Comparison of ENCODE assay signal across 9 cellular contexts in genomic region chr5:68343421-68343826, GRCh38.
DNase-seq lines count a peak whose midpoint lies in the region; ATAC-seq and TF ChIP-seq lines count a peak whose summit lies in the region.
"Had no signal": no experiment of that assay in that cellular context is flagged by ENCODE, and none has a peak within 500 bp of the region (broad histone marks: within the 10 kb centered on the region; RNA-seq: fewer than 3 reads in every experiment).

No MANE protein-coding gene starts in this region.

- 58% methylated on average over 5 of the region's 5 CpGs for WGBS in suprapubic skin

- TF ChIP-seq EP300 in suprapubic skin (IDR thresholded peaks at IDR 0.05) = no peak

- DNase-seq in activated CD8-positive, alpha-beta memory T cell treated with anti-CD3 and anti-CD28 coated beads, Interleukin-2, amount 10 ng/mL, durations not matched to agents 7 days and 5 days = peak; percentile 51
- no peak for DNase-seq in activated CD8-positive, alpha-beta memory T cell treated with anti-CD3 and anti-CD28 coated beads for 24 hours
- peak; percentile 6 for DNase-seq in activated T-helper 1 cell treated with anti-CD3 and anti-CD28 coated beads, Interleukin-12 subunit alpha, Interleukin-12 subunit beta, Interleukin-2, Interleukin-4 antibody, amounts not matched to agents 30 ng/mL and 10 ng/mL and 1 ng/mL, durations not matched to agents 14 hours and 24 hours and 36 hours (ENCODE audit: low spot score)
- DNase-seq in hepatic stellate cell (ENCODE audit: low spot score) (peak; percentile 53), suprapubic skin (ENCODE audit: low spot score in 2 of 2) (peak in 1 of 2 donors; percentile 71), NCI-H345 treated with DMSO at 0.1 percent for 48 hours (lab: John Stamatoyannopoulos, UW; ENCODE audit: unreplicated experiment) (no peak), AML-193 (lab: John Stamatoyannopoulos, UW) (no peak)

- H3K4me3 Mint-ChIP-seq in activated CD8-positive, alpha-beta memory T cell treated with anti-CD3 and anti-CD28 coated beads, Interleukin-2, amount 10 ng/mL, durations not matched to agents 7 days and 5 days = no peak overlapping the region
- H3K4me3 Mint-ChIP-seq in activated T-helper 1 cell treated with anti-CD3 and anti-CD28 coated beads, Interleukin-12 subunit alpha, Interleukin-12 subunit beta, Interleukin-2, Interleukin-4 antibody, amounts not matched to agents 30 ng/mL and 10 ng/mL and 1 ng/mL, durations not matched to agents 14 hours and 24 hours and 36 hours = no peak overlapping the region

- intact Hi-C loops in activated T-helper 1 cell treated with anti-CD3 and anti-CD28 coated beads, Interleukin-12 subunit alpha, Interleukin-12 subunit beta, Interleukin-2, Interleukin-4 antibody, amounts not matched to agents 30 ng/mL and 10 ng/mL and 1 ng/mL, durations not matched to agents 14 hours and 24 hours and 36 hours (cut with micrococcal nuclease) = loop anchor here (1.0 to 5.0 kb wide), 7 partner anchors 26 to 91 kb away; no protein-coding TSS in a partner anchor

- TF ChIP-seq CTCF in suprapubic skin (IDR thresholded peaks at IDR 0.05) = no peak

- H3K4me1 ChIP-seq in suprapubic skin = peaks cover 19% of the 10 kb centered on the region

- H3K4me3 ChIP-seq in suprapubic skin = no peak overlapping the region

- H3K9me3 ChIP-seq in suprapubic skin = no peaks in the 10 kb centered on the region

- peaks cover 49% of the 10 kb centered on the region for H3K4me1 Mint-ChIP-seq in activated CD8-positive, alpha-beta memory T cell treated with anti-CD3 and anti-CD28 coated beads, Interleukin-2, amount 10 ng/mL, durations not matched to agents 7 days and 5 days
- peaks cover 38% of the 10 kb centered on the region for H3K4me1 Mint-ChIP-seq in activated T-helper 1 cell treated with anti-CD3 and anti-CD28 coated beads, Interleukin-12 subunit alpha, Interleukin-12 subunit beta, Interleukin-2, Interleukin-4 antibody, amounts not matched to agents 30 ng/mL and 10 ng/mL and 1 ng/mL, durations not matched to agents 14 hours and 24 hours and 36 hours (ENCODE audit: low read depth)

- peaks cover 3% of the 10 kb centered on the region for H3K27me3 Mint-ChIP-seq in activated CD8-positive, alpha-beta memory T cell treated with anti-CD3 and anti-CD28 coated beads, Interleukin-2, amount 10 ng/mL, durations not matched to agents 7 days and 5 days
- H3K27me3 Mint-ChIP-seq in activated T-helper 1 cell treated with anti-CD3 and anti-CD28 coated beads, Interleukin-12 subunit alpha, Interleukin-12 subunit beta, Interleukin-2, Interleukin-4 antibody, amounts not matched to agents 30 ng/mL and 10 ng/mL and 1 ng/mL, durations not matched to agents 14 hours and 24 hours and 36 hours (ENCODE audit: insufficient read depth) = peaks cover 7% of the 10 kb centered on the region

- H3K36me3 ChIP-seq in suprapubic skin = no peaks in the 10 kb centered on the region

- no peak for TF ChIP-seq POLR2A in suprapubic skin (IDR thresholded peaks at IDR 0.05)

- peaks cover 9% of the 10 kb centered on the region for H3K36me3 Mint-ChIP-seq in activated CD8-positive, alpha-beta memory T cell treated with anti-CD3 and anti-CD28 coated beads, Interleukin-2, amount 10 ng/mL, durations not matched to agents 7 days and 5 days
- no peaks in the 10 kb centered on the region for H3K36me3 Mint-ChIP-seq in activated T-helper 1 cell treated with anti-CD3 and anti-CD28 coated beads, Interleukin-12 subunit alpha, Interleukin-12 subunit beta, Interleukin-2, Interleukin-4 antibody, amounts not matched to agents 30 ng/mL and 10 ng/mL and 1 ng/mL, durations not matched to agents 14 hours and 24 hours and 36 hours (ENCODE audit: low read depth)

- H3K9me3 Mint-ChIP-seq in activated CD8-positive, alpha-beta memory T cell treated with anti-CD3 and anti-CD28 coated beads, Interleukin-2, amount 10 ng/mL, durations not matched to agents 7 days and 5 days (ENCODE audit: low read depth) = peaks cover 4% of the 10 kb centered on the region
- H3K9me3 Mint-ChIP-seq in activated T-helper 1 cell treated with anti-CD3 and anti-CD28 coated beads, Interleukin-12 subunit alpha, Interleukin-12 subunit beta, Interleukin-2, Interleukin-4 antibody, amounts not matched to agents 30 ng/mL and 10 ng/mL and 1 ng/mL, durations not matched to agents 14 hours and 24 hours and 36 hours = peaks cover 5% of the 10 kb centered on the region

- CTCF ChIA-PET in activated CD8-positive, alpha-beta memory T cell treated with anti-CD3 and anti-CD28 coated beads, Interleukin-2, amount 10 ng/mL, durations not matched to agents 7 days and 5 days (lab: Charles Lee) = interaction anchor here (1.2 kb wide), 1 partner anchor 15 kb away, joined by 4 read pairs; no protein-coding TSS in a partner anchor

- peak; percentile 78 for ATAC-seq in activated CD8-positive, alpha-beta memory T cell treated with anti-CD3 and anti-CD28 coated beads, Interleukin-2, amount 10 ng/mL, durations not matched to agents 7 days and 5 days
- peak; percentile 84 for ATAC-seq in HG03045 (IDR thresholded peaks at IDR 0.05; ENCODE audit: unreplicated experiment)

- peak overlapping the region; percentile 78 for H3K27ac ChIP-seq in suprapubic skin
- H3K27ac ChIP-seq: C4-2B had no signal

- H3K27ac Mint-ChIP-seq in activated CD8-positive, alpha-beta memory T cell treated with anti-CD3 and anti-CD28 coated beads, Interleukin-2, amount 10 ng/mL, durations not matched to agents 7 days and 5 days = no peak overlapping the region
- H3K27ac Mint-ChIP-seq in activated T-helper 1 cell treated with anti-CD3 and anti-CD28 coated beads, Interleukin-12 subunit alpha, Interleukin-12 subunit beta, Interleukin-2, Interleukin-4 antibody, amounts not matched to agents 30 ng/mL and 10 ng/mL and 1 ng/mL, durations not matched to agents 14 hours and 24 hours and 36 hours = no peak overlapping the region

- no peaks in the 10 kb centered on the region for H3K27me3 ChIP-seq in suprapubic skin

Comparison
In these comparisons a context has a peak if more than half of its experiments do, and no peak if none do; other contexts are left out.
1. DNase-seq: peak in activated CD8-positive, alpha-beta memory T cell treated with anti-CD3 and anti-CD28 coated beads, Interleukin-2, amount 10 ng/mL, durations not matched to agents 7 days and 5 days (single experiment), activated T-helper 1 cell treated with anti-CD3 and anti-CD28 coated beads, Interleukin-12 subunit alpha, Interleukin-12 subunit beta, Interleukin-2, Interleukin-4 antibody, amounts not matched to agents 30 ng/mL and 10 ng/mL and 1 ng/mL, durations not matched to agents 14 hours and 24 hours and 36 hours (single experiment) and hepatic stellate cell (single experiment); none in activated CD8-positive, alpha-beta memory T cell treated with anti-CD3 and anti-CD28 coated beads for 24 hours (single experiment), NCI-H345 treated with DMSO at 0.1 percent for 48 hours (single experiment) and AML-193 (0 of 2).